In the genomic region with DNA sequence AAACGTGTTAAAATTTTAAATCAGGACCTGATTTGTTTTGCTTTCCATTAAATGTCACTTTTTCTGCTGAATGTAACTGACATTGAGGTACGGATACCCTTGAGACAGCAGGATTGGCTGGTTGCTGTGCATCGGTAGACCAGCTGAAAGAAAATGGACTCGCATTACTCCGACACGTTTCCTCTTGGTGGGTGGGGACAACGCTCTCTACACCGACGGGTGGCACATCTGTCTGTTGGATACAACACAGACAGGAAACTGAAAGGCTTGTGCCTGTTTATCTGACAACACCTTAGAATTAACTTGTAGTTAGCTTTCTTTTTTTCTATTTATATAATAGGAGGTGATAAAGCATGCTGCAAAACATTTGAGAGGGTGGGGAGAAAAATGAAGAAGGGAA, we compare ENCODE assay signal across 10 cellular contexts. TPM values are rescaled to one million over a fixed set of nuclear protein-coding genes. Genes with fewer than 3 reads are reported as not detected.
DNase-seq lines count a peak whose midpoint lies in the region; ATAC-seq and TF ChIP-seq lines count a peak whose summit lies in the region.
"Had no signal": no experiment of that assay in that cellular context is flagged by ENCODE, and none has a peak within 500 bp of the region (broad histone marks: within the 10 kb centered on the region; RNA-seq: fewer than 3 reads in every experiment).

No MANE protein-coding gene starts in this region.

- 0 out of 2 replicates have a peak overlapping the region, but pooled peaks have one; percentile 7 for H3K4me2 ChIP-seq in SK-N-SH

- H2AFZ ChIP-seq in SK-N-SH (ENCODE audit: low read depth) = no peak overlapping the region

- POLR2A ChIA-PET in SK-N-SH (lab: Yijun Ruan, JAX) = no interaction called here

- TF ChIP-seq EP300 in SK-N-SH (IDR thresholded peaks at IDR 0.05; ENCODE audit: borderline replicate concordance in 1 of 2, low read depth in 1 of 2, low read length in 1 of 2) = no peak

- H4K20me1 ChIP-seq in SK-N-SH (ENCODE audit: insufficient read depth) = no peaks in the 10 kb centered on the region

- no peaks in the 10 kb centered on the region for H3K9me2 ChIP-seq in SK-N-SH

- no peaks in the 10 kb centered on the region for H3K79me2 ChIP-seq in SK-N-SH (ENCODE audit: insufficient read depth)

- CTCF ChIA-PET in SK-N-SH (lab: Yijun Ruan, JAX) = interaction anchor here (0.7 to 1.0 kb wide), 3 partner anchors 23 to 262 kb away, joined by 3 read pairs; no protein-coding TSS in a partner anchor

- DNase-seq in SK-N-SH (no peak), occipital lobe (lab: John Stamatoyannopoulos, UW) (no peak), head of caudate nucleus (no peak), MG63 (no peak)
- DNase-seq in activated effector memory CD4-positive, alpha-beta T cell treated with Interleukin-2 at 50 U/mL for 16 hours = peak; percentile 69
- DNase-seq in stimulated activated naive CD8-positive, alpha-beta T cell treated with anti-CD3 and anti-CD28 coated beads, Interleukin-15, Interleukin-2, amounts not matched to agents 100 U/mL and 50 U/mL, for 24 hours = peak; percentile 56
- DNase-seq: 8988T, nucleus accumbens had no signal

- no peak for ATAC-seq in SK-N-SH treated with all-trans-retinoic acid at 6 μM for 48 hours
- ATAC-seq in stimulated activated naive CD8-positive, alpha-beta T cell treated with anti-CD3 and anti-CD28 coated beads, Interleukin-15, Interleukin-2, amounts not matched to agents 100 U/mL and 50 U/mL, for 24 hours = peak; percentile 92

- peaks cover 17% of the 10 kb centered on the region for H3F3A ChIP-seq in SK-N-SH (replicated peaks; ENCODE audit: insufficient read depth)

- WGBS in SK-N-SH (ENCODE audit: low lambda C conversion rate) = 85% methylated on average over 9 of the region's 9 CpGs

- peaks cover 0 to 8% of the 10 kb centered on the region in 2 experiments; a peak in 2 of 4 replicates for H3K4me1 ChIP-seq in SK-N-SH (ENCODE audit: control insufficient read depth in 1 of 2, insufficient read depth in 2 of 2, low read depth in 1 of 2, low read length in 1 of 2)
- peaks cover 4 to 9% of the 10 kb centered on the region in 2 experiments for H3K4me1 ChIP-seq in neutrophil (ENCODE audit: control insufficient read depth in 1 of 2, insufficient read depth in 1 of 2, low read depth in 1 of 2, low read length in 1 of 2)

- TF ChIP-seq CTCF in SK-N-SH (IDR thresholded peaks at IDR 0.05) (no peak), neutrophil (IDR thresholded peaks at IDR 0.05) (no peak)

- intact Hi-C loops in head of caudate nucleus (cut with DNase I) = no loop called here

- H3K9me3 ChIP-seq in SK-N-SH (no peaks in the 10 kb centered on the region), neutrophil (no peaks in the 10 kb centered on the region), MG63 (no peaks in the 10 kb centered on the region)

- H3K36me3 ChIP-seq in SK-N-SH (replicated peaks in 1 of 2; ENCODE audit: control insufficient read depth in 1 of 2, insufficient read depth in 2 of 2, low read length in 1 of 2) (peaks cover 43 to 55% of the 10 kb centered on the region in 2 experiments), neutrophil (peaks cover 75% of the 10 kb centered on the region), MG63 (peaks cover 41% of the 10 kb centered on the region)

- no peak overlapping the region for H3K9ac ChIP-seq in SK-N-SH

- H3K4me3 ChIP-seq in SK-N-SH (ENCODE audit: low read depth in 2 of 2, low read length in 1 of 2) (no peak overlapping the region), neutrophil (ENCODE audit: low read depth in 1 of 2, low read length in 1 of 2) (no peak overlapping the region), MG63 (no peak overlapping the region)

- H3K27ac ChIP-seq in SK-N-SH (ENCODE audit: low read depth in 2 of 2, low read length in 1 of 2) (no peak overlapping the region; a peak in 1 of 4 replicates), neutrophil (peak overlapping the region; percentile 28)

- H3K27me3 ChIP-seq in SK-N-SH (ENCODE audit: insufficient read depth) = no peaks in the 10 kb centered on the region
- no peaks in the 10 kb centered on the region for H3K27me3 ChIP-seq in neutrophil
- H3K27me3 ChIP-seq in MG63 = no peaks in the 10 kb centered on the region

- no peak for TF ChIP-seq RAD21 in SK-N-SH (IDR thresholded peaks at IDR 0.05; ENCODE audit: low read length)

TF ChIP-seq in SK-N-SH, 30 proteins besides CTCF, POLR2A, EP300 and RAD21 (continues in another document):
- TF ChIP-seq, protein P1, sequence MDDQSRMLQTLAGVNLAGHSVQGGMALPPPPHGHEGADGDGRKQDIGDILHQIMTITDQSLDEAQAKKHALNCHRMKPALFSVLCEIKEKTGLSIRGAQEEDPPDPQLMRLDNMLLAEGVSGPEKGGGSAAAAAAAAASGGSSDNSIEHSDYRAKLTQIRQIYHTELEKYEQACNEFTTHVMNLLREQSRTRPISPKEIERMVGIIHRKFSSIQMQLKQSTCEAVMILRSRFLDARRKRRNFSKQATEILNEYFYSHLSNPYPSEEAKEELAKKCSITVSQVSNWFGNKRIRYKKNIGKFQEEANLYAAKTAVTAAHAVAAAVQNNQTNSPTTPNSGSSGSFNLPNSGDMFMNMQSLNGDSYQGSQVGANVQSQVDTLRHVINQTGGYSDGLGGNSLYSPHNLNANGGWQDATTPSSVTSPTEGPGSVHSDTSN (IDR thresholded peaks at IDR 0.05) = no peak
- TF ChIP-seq RFX5 (IDR thresholded peaks at IDR 0.05; ENCODE audit: low read length) (no peak), EZH2phosphoT487 (IDR thresholded peaks at IDR 0.05; ENCODE audit: borderline replicate concordance, low read depth) (no peak), FOXJ3 (CRISPR knock-in tag; IDR thresholded peaks at IDR 0.05) (no peak), SIN3A (IDR thresholded peaks at IDR 0.05; ENCODE audit: borderline replicate concordance, low read depth, low read length) (no peak), FOSL2 (IDR thresholded peaks at IDR 0.05; ENCODE audit: borderline replicate concordance, low read depth) (no peak), GABPA (IDR thresholded peaks at IDR 0.05; ENCODE audit: low read depth) (no peak), TAF1 (IDR thresholded peaks at IDR 0.05; ENCODE audit: borderline replicate concordance, low read depth, low read length) (no peak), TEAD4 (IDR thresholded peaks at IDR 0.05; ENCODE audit: borderline replicate concordance, insufficient read depth) (no peak), JUND (IDR thresholded peaks at IDR 0.05) (no peak), RCOR1 (IDR thresholded peaks at IDR 0.05; ENCODE audit: low read length) (no peak)
- TF ChIP-seq, protein P2, sequence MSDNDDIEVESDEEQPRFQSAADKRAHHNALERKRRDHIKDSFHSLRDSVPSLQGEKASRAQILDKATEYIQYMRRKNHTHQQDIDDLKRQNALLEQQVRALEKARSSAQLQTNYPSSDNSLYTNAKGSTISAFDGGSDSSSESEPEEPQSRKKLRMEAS (IDR thresholded peaks at IDR 0.05; ENCODE audit: low read depth) = no peak

TF ChIP-seq in SK-N-SH treated with all-trans-retinoic acid at 6 μM for 48 hours, 23 proteins besides CTCF, POLR2A, EP300 and RAD21 (continues in another document):
- no peak for TF ChIP-seq OSR1 (CRISPR knock-in tag; IDR thresholded peaks at IDR 0.05)
- no peak for TF ChIP-seq SNAI2 (CRISPR knock-in tag; IDR thresholded peaks at IDR 0.05)
- no peak for TF ChIP-seq ZFP30 (CRISPR knock-in tag; IDR thresholded peaks at IDR 0.05)
- TF ChIP-seq, protein P3, sequence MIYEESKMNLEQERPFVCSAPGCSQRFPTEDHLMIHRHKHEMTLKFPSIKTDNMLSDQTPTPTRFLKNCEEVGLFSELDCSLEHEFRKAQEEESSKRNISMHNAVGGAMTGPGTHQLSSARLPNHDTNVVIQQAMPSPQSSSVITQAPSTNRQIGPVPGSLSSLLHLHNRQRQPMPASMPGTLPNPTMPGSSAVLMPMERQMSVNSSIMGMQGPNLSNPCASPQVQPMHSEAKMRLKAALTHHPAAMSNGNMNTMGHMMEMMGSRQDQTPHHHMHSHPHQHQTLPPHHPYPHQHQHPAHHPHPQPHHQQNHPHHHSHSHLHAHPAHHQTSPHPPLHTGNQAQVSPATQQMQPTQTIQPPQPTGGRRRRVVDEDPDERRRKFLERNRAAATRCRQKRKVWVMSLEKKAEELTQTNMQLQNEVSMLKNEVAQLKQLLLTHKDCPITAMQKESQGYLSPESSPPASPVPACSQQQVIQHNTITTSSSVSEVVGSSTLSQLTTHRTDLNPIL (CRISPR knock-in tag; IDR thresholded peaks at IDR 0.05; ENCODE audit: low read depth) = no peak
- no peak for TF ChIP-seq GLIS3 (CRISPR knock-in tag; IDR thresholded peaks at IDR 0.05)
- no peak for TF ChIP-seq ESRRG (CRISPR knock-in tag; IDR thresholded peaks at IDR 0.05)
- TF ChIP-seq ZFP3 (CRISPR knock-in tag; IDR thresholded peaks at IDR 0.05) = no peak
- no peak for TF ChIP-seq TCF4 (CRISPR knock-in tag; IDR thresholded peaks at IDR 0.05; ENCODE audit: borderline replicate concordance)
- TF ChIP-seq, protein P4, sequence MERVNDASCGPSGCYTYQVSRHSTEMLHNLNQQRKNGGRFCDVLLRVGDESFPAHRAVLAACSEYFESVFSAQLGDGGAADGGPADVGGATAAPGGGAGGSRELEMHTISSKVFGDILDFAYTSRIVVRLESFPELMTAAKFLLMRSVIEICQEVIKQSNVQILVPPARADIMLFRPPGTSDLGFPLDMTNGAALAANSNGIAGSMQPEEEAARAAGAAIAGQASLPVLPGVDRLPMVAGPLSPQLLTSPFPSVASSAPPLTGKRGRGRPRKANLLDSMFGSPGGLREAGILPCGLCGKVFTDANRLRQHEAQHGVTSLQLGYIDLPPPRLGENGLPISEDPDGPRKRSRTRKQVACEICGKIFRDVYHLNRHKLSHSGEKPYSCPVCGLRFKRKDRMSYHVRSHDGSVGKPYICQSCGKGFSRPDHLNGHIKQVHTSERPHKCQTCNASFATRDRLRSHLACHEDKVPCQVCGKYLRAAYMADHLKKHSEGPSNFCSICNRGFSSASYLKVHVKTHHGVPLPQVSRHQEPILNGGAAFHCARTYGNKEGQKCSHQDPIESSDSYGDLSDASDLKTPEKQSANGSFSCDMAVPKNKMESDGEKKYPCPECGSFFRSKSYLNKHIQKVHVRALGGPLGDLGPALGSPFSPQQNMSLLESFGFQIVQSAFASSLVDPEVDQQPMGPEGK (CRISPR knock-in tag; IDR thresholded peaks at IDR 0.05; ENCODE audit: borderline replicate concordance) = no peak

RNA-seq across cellular contexts. Expression of a gene that starts 19.4 kb away (rescaled TPM):
- polyA plus RNA-seq in SK-N-SH (2012; rRNA removed) = 20.4 and 24.3 TPM in 2 replicates
- polyA plus RNA-seq in SK-N-SH (2012; cell fraction: cytosol; rRNA removed) = 13.8 and 16.8 TPM in 2 replicates
- polyA plus RNA-seq in SK-N-SH (2012; cell fraction: nucleus; rRNA removed) = 45.4 and 52.8 TPM in 2 replicates
- 19.5 TPM for total RNA-seq in occipital lobe
- 10.0 and 14.1 TPM in 2 replicates for total RNA-seq in MG63 (2014; rRNA removed; shearing (Covaris generic); ENCODE audit: low replicate concordance)

RNA-seq across cellular contexts. Expression of a gene that starts 19.5 kb away (rescaled TPM):
- 4.9 and 5.2 TPM in 2 replicates for polyA plus RNA-seq in SK-N-SH (2012; rRNA removed)
- 3.8 and 5.1 TPM in 2 replicates for polyA plus RNA-seq in SK-N-SH (2012; cell fraction: cytosol; rRNA removed)
- 3.9 and 4.9 TPM in 2 replicates for polyA plus RNA-seq in SK-N-SH (2012; cell fraction: nucleus; rRNA removed)
- total RNA-seq in occipital lobe = 0.94 TPM
- total RNA-seq in MG63 (2014; rRNA removed; shearing (Covaris generic); ENCODE audit: low replicate concordance) = 16.0 and 23.1 TPM in 2 replicates

RNA-seq across cellular contexts. Expression of a gene that starts 57.8 kb away (rescaled TPM):
- polyA plus RNA-seq in SK-N-SH (2012; rRNA removed) = 16.6 and 18.7 TPM in 2 replicates
- 9.5 and 11.7 TPM in 2 replicates for polyA plus RNA-seq in SK-N-SH (2012; cell fraction: cytosol; rRNA removed)
- polyA plus RNA-seq in SK-N-SH (2012; cell fraction: nucleus; rRNA removed) = 50.3 and 56.0 TPM in 2 replicates
- 10.1 TPM for total RNA-seq in occipital lobe
- 24.2 and 25.3 TPM in 2 replicates for total RNA-seq in MG63 (2014; rRNA removed; shearing (Covaris generic); ENCODE audit: low replicate concordance)

Comparison
In these comparisons a context has a peak if more than half of its experiments do, and no peak if none do; other contexts are left out.
1. DNase-seq: peak in activated effector memory CD4-positive, alpha-beta T cell treated with Interleukin-2 at 50 U/mL for 16 hours (single experiment) and stimulated activated naive CD8-positive, alpha-beta T cell treated with anti-CD3 and anti-CD28 coated beads, Interleukin-15, Interleukin-2, amounts not matched to agents 100 U/mL and 50 U/mL, for 24 hours (single experiment); none in SK-N-SH (single experiment), occipital lobe (single experiment), head of caudate nucleus (0 of 42) and MG63 (single experiment).